Comparison of ENCODE assay signal across 1 cellular context in genomic region chr2:27021253-27021801, GRCh38.
TF ChIP-seq lines count a peak whose summit lies in the region.

No MANE protein-coding gene starts in this region.

TF ChIP-seq in liver, 16 proteins besides CTCF, POLR2A, EP300 and RAD21 (continued from another document):
- no peak for TF ChIP-seq ATF3 (IDR thresholded peaks at IDR 0.05)
- peak; percentile 34 for TF ChIP-seq FOXA2 (IDR thresholded peaks at IDR 0.05)
- TF ChIP-seq HNF4A (conservative IDR thresholded peaks at IDR 0.05): peak; percentile 49 to 65
- TF ChIP-seq NR2F2 (IDR thresholded peaks at IDR 0.05): no peak
- TF ChIP-seq TAF1 (conservative IDR thresholded peaks at IDR 0.05): no peak
- TF ChIP-seq SP1 (IDR thresholded peaks at IDR 0.05): peak; percentile 45
- TF ChIP-seq RXRA (IDR thresholded peaks at IDR 0.05): peak; percentile 15 to 44
- no peak for TF ChIP-seq JUND (IDR thresholded peaks at IDR 0.05)
- TF ChIP-seq MAX (IDR thresholded peaks at IDR 0.05): no peak
